In the genomic region with DNA sequence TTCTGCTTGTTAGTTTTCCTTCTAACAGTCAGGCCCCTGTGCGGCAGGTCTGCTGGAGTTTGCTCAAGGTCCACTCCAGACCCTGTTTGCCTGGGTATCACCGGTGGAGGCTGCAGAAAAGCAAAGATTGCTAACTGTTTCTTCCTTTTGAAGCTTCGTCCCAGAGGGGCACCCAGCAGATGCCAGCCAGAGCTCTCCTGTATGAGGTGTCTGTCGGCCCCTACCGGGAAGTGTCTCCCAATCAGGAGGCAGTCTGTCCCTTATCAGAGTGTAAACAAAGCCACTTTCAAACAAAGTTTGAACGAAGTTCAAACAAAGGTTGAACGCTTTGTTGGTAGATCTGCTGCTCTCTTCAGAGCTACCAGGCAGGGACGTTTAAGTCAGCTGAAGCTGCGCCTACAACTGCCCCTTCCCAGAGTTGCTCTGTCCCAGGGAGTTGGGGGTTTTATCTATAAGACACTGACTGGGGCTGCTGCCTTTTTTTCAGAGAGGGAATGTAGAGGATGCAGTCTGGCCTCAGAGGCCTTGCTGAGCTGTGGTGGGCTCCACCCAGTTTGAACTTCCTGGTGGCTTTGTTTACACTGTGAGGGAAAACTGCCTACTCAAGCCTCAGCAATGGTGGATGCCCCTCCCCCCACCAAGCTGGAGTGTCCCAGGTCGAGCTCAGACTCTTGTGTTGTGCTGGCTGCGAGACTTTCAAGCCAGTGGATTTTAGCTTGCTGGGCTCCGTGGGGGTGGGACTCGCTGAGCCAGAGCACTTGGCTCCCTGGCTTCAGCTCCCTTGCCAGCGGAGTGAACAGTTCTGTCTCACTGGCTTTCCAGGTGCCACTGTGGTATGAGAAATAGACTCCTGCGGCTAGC, we compare ENCODE assay signal across 13 cellular contexts.
DNase-seq lines count a peak whose midpoint lies in the region; ATAC-seq and TF ChIP-seq lines count a peak whose summit lies in the region.
"Had no signal": no experiment of that assay in that cellular context is flagged by ENCODE, and none has a peak within 500 bp of the region (broad histone marks: within the 10 kb centered on the region; RNA-seq: fewer than 3 reads in every experiment).

No MANE protein-coding gene starts in this region.

- POLR2A ChIA-PET in naive thymus-derived CD4-positive, alpha-beta T cell (lab: Charles Lee) = interaction anchor here (1.2 to 4.0 kb wide), 2 partner anchors 67 to 70 kb away, joined by 3 to 13 read pairs; no protein-coding TSS in a partner anchor

- peak; percentile 49 for DNase-seq in DND-41
- peak; percentile 3 for DNase-seq in HuH-7.5 (ENCODE audit: low spot score)
- DNase-seq in ecto neural progenitor cell (ENCODE audit: low spot score) = peak; percentile 52
- DNase-seq in naive thymus-derived CD4-positive, alpha-beta T cell = peak in 6 of 9 donors; percentile 16 to 42 (median 30)
- no peak for DNase-seq in foreskin fibroblast
- DNase-seq: Karpas-422, kidney glomerular epithelial cell, NCI-H446 had no signal

- TF ChIP-seq CTCF in DND-41 (IDR thresholded peaks at IDR 0.05; ENCODE audit: borderline replicate concordance, extremely low read depth, low read length, poor library complexity, severe bottlenecking) = no peak
- TF ChIP-seq CTCF in foreskin fibroblast (IDR thresholded peaks at IDR 0.05; ENCODE audit: low read depth, low read length) = no peak
- TF ChIP-seq CTCF in gastroesophageal sphincter (IDR thresholded peaks at IDR 0.05) = no peak

- H3K36me3 ChIP-seq in DND-41 (ENCODE audit: insufficient read depth, low read length) (no peaks in the 10 kb centered on the region), gastroesophageal sphincter (no peaks in the 10 kb centered on the region)
- H3K36me3 ChIP-seq in naive thymus-derived CD4-positive, alpha-beta T cell (ENCODE audit: control insufficient read depth in 2 of 3, insufficient read depth in 3 of 3, low read length in 3 of 3) = no peaks in the 10 kb centered on the region

- no peaks in the 10 kb centered on the region for H4K20me1 ChIP-seq in DND-41 (ENCODE audit: insufficient read depth, low read length)

- no peak for TF ChIP-seq POLR2A in gastroesophageal sphincter (IDR thresholded peaks at IDR 0.05)

- H3K4me3 ChIP-seq in DND-41 (ENCODE audit: low read depth in 1 of 2, low read length in 2 of 2) (no peak overlapping the region), foreskin fibroblast (ENCODE audit: low read depth in 1 of 2, low read length in 2 of 2) (no peak overlapping the region), gastroesophageal sphincter (no peak overlapping the region)
- no peak overlapping the region for H3K4me3 ChIP-seq in naive thymus-derived CD4-positive, alpha-beta T cell (ENCODE audit: low read length)

- 64 to 100% methylated on average over 1 to 2 of the region's 15 CpGs for WGBS in gastroesophageal sphincter (ENCODE audit: low coverage in 1 of 2), 2 donors

- H3K4me1 ChIP-seq in DND-41 (ENCODE audit: insufficient read depth, low read length) (peaks cover 14% of the 10 kb centered on the region), gastroesophageal sphincter (no peaks in the 10 kb centered on the region)
- peaks cover 14 to 22% of the 10 kb centered on the region in 2 donors for H3K4me1 ChIP-seq in naive thymus-derived CD4-positive, alpha-beta T cell (ENCODE audit: control insufficient read depth in 2 of 2, insufficient read depth in 2 of 2, low read length in 2 of 2)

- peaks cover 16 to 68% (median 41%) of the 10 kb centered on the region in 5 donors for H3K36me3 Mint-ChIP-seq in naive thymus-derived CD4-positive, alpha-beta T cell

- H3K27me3 Mint-ChIP-seq in naive thymus-derived CD4-positive, alpha-beta T cell = no peaks in the 10 kb centered on the region

- H3K9me3 ChIP-seq in DND-41 (ENCODE audit: insufficient read depth, low read length, severe bottlenecking) (no peaks in the 10 kb centered on the region), gastroesophageal sphincter (peaks cover 0 to 15% (median 0%) of the 10 kb centered on the region in 3 donors)
- H3K9me3 ChIP-seq in naive thymus-derived CD4-positive, alpha-beta T cell (ENCODE audit: control insufficient read depth in 2 of 3, low read length in 3 of 3) = no peaks in the 10 kb centered on the region

- ATAC-seq in DND-41 (ENCODE audit: insufficient read depth, low read depth) (peak; percentile 64), GM18520 (IDR thresholded peaks at IDR 0.05; ENCODE audit: unreplicated experiment) (no peak), HG02852 (IDR thresholded peaks at IDR 0.05; ENCODE audit: unreplicated experiment) (no peak), gastroesophageal sphincter (no peak)
- ATAC-seq in naive thymus-derived CD4-positive, alpha-beta T cell = no peak
- ATAC-seq: esophagus mucosa, SK-N-SH treated with all-trans-retinoic acid at 6 μM for 48 hours had no signal

- CTCF ChIA-PET in naive thymus-derived CD4-positive, alpha-beta T cell (lab: Charles Lee) = interaction anchor here (1.1 kb wide), 1 partner anchor 40 kb away, joined by 3 read pairs; no protein-coding TSS in a partner anchor

- H2AFZ ChIP-seq in DND-41 (ENCODE audit: low read depth, low read length) = peak overlapping the region; percentile 69

- H3K79me2 ChIP-seq in DND-41 (ENCODE audit: insufficient read depth, low read length) = no peaks in the 10 kb centered on the region

- H3K27me3 ChIP-seq in DND-41 (ENCODE audit: insufficient read depth, low read length, poor library complexity) = no peaks in the 10 kb centered on the region
- H3K27me3 ChIP-seq in naive thymus-derived CD4-positive, alpha-beta T cell (ENCODE audit: control insufficient read depth in 2 of 2, insufficient read depth in 2 of 2, low read length in 2 of 2) = no peaks in the 10 kb centered on the region
- peaks cover 4% of the 10 kb centered on the region for H3K27me3 ChIP-seq in gastroesophageal sphincter

- H3K27ac Mint-ChIP-seq in naive thymus-derived CD4-positive, alpha-beta T cell = peak overlapping the region; percentile 11 to 90 (median 76)

- H3K4me1 Mint-ChIP-seq in naive thymus-derived CD4-positive, alpha-beta T cell = peaks cover 7 to 60% (median 34%) of the 10 kb centered on the region in 7 donors

- H3K9ac ChIP-seq in DND-41 (ENCODE audit: low read depth, low read length) = peak overlapping the region; percentile 7; the same call in 1 of the 2 replicates

- H3K4me3 Mint-ChIP-seq in naive thymus-derived CD4-positive, alpha-beta T cell = peak overlapping the region; percentile 48 to 77 (median 64)

- peaks cover 8 to 50% (median 35%) of the 10 kb centered on the region in 11 donors for H3K9me3 Mint-ChIP-seq in naive thymus-derived CD4-positive, alpha-beta T cell

- no peak for TF ChIP-seq EP300 in gastroesophageal sphincter (IDR thresholded peaks at IDR 0.05)

- H3K27ac ChIP-seq in DND-41 (ENCODE audit: low read length) = peak overlapping the region; percentile 79
- no peak overlapping the region for H3K27ac ChIP-seq in naive thymus-derived CD4-positive, alpha-beta T cell (ENCODE audit: low read depth, low read length)
- no peak overlapping the region for H3K27ac ChIP-seq in gastroesophageal sphincter

- H3K4me2 ChIP-seq in DND-41 (ENCODE audit: insufficient read depth, low read length) = no peak overlapping the region

- intact Hi-C loops in naive thymus-derived CD4-positive, alpha-beta T cell (cut with micrococcal nuclease) = no loop called here

Comparison
In these comparisons a context has a peak if more than half of its experiments do, and no peak if none do; other contexts are left out.
1. DNase-seq: peak in DND-41 (single experiment), HuH-7.5 (single experiment), ecto neural progenitor cell (single experiment) and naive thymus-derived CD4-positive, alpha-beta T cell (6 of 9); none in foreskin fibroblast (0 of 2).